ENCODE assay signal across 27 cellular contexts in genomic region chr1:198915327-198916231, GRCh38.
DNase-seq lines count a peak whose midpoint lies in the region; ATAC-seq and TF ChIP-seq lines count a peak whose summit lies in the region.
"Had no signal": no experiment of that assay in that cellular context is flagged by ENCODE, and none has a peak within 500 bp of the region (broad histone marks: within the 10 kb centered on the region; RNA-seq: fewer than 3 reads in every experiment).

No MANE protein-coding gene starts in this region.

- H3K4me3 ChIP-seq in breast epithelium (no peak overlapping the region), smooth muscle cell (no peak overlapping the region)
- H3K4me3 ChIP-seq: gastroesophageal sphincter, psoas muscle, SJCRH30, thyroid gland had no signal

- H3K36me3 Mint-ChIP-seq in MCF 10A (ENCODE audit: insufficient read depth, unreplicated experiment): peaks cover 30% of the 10 kb centered on the region
- peaks cover 89% of the 10 kb centered on the region for H3K36me3 Mint-ChIP-seq in brain

- peak overlapping the region; percentile 3 for H3K27ac Mint-ChIP-seq in MCF 10A (ENCODE audit: low read depth, unreplicated experiment)
- H3K27ac Mint-ChIP-seq in brain: peak overlapping the region in 3 of 5 experiments; percentile 13 to 33 (median 25)
- H3K27ac Mint-ChIP-seq: activated naive CD8-positive, alpha-beta T cell treated with anti-CD3 and anti-CD28 coated beads, Interleukin-2, amount 50 U/mL, for 24 hours had no signal

- H3K9ac ChIP-seq in smooth muscle cell (ENCODE audit: low read depth): no peak overlapping the region

- peaks cover 100% of the 10 kb centered on the region for H4K20me1 ChIP-seq in smooth muscle cell (ENCODE audit: low read depth)

- H3K9me3 ChIP-seq in breast epithelium: no peaks in the 10 kb centered on the region
- H3K9me3 ChIP-seq in smooth muscle cell (replicated peaks; ENCODE audit: low read depth): no peaks in the 10 kb centered on the region
- H3K9me3 ChIP-seq: gastroesophageal sphincter, psoas muscle, SJCRH30, thyroid gland had no signal

- no peak for DNase-seq in MCF 10A (ENCODE audit: unreplicated experiment)
- DNase-seq in breast epithelium (ENCODE audit: low spot score in 2 of 2): no peak
- peak; percentile 28 for DNase-seq in LoVo (ENCODE audit: low spot score)
- DNase-seq in smooth muscle cell (lab: John Stamatoyannopoulos, UW; ENCODE audit: unreplicated experiment): no peak
- DNase-seq: activated CD4-positive, alpha-beta T cell treated with anti-CD3 and anti-CD28 coated beads, Interleukin-2, amount 50 U/mL, for 1 hour; activated CD4-positive, CD25-positive, alpha-beta regulatory T cell; activated gamma-delta T cell treated with Interleukin-2 at 50 U/mL for 16 hours; activated naive CD8-positive, alpha-beta T cell treated with anti-CD3 and anti-CD28 coated beads, Interleukin-2, amount 50 U/mL, for 24 hours; activated T-cell treated with anti-CD3 and anti-CD28 coated beads, Interleukin-2, amount 50 U/mL, for 4 hours; CD4-positive, CD25-positive, alpha-beta regulatory T cell; DMS 273 treated with DMSO at 0.1 percent for 48 hours; Karpas-422; MV-4-11; NCI-H1436 treated with DMSO at 0.1 percent for 48 hours; NCI-H446 treated with DMSO at 0.1 percent for 48 hours; NCI-H774; psoas muscle; SJCRH30; stimulated activated CD4-positive, alpha-beta T cell treated with anti-CD3 and anti-CD28 coated beads, Interleukin-4, amount 100 ng/mL, for 24 hours; thyroid gland had no signal

- peaks cover 74% of the 10 kb centered on the region for H3K4me1 Mint-ChIP-seq in MCF 10A (ENCODE audit: insufficient read depth, unreplicated experiment)
- H3K4me1 Mint-ChIP-seq in brain: peaks cover 84% of the 10 kb centered on the region

- POLR2A ChIA-PET in MCF 10A (lab: Yijun Ruan, JAX): interaction anchor here (0.6 to 10.8 kb wide), 6 partner anchors 10 to 615 kb away, joined by 3 to 336 read pairs (median 58); no protein-coding TSS in a partner anchor

- H3K79me2 ChIP-seq in smooth muscle cell (ENCODE audit: low read depth): peaks cover 100% of the 10 kb centered on the region

- ATAC-seq in GM21737 (IDR thresholded peaks at IDR 0.05; ENCODE audit: unreplicated experiment): no peak
- no peak for ATAC-seq in HG02885 (IDR thresholded peaks at IDR 0.05; ENCODE audit: poor library complexity, unreplicated experiment)
- ATAC-seq in GM21367 (IDR thresholded peaks at IDR 0.05; ENCODE audit: unreplicated experiment): no peak
- ATAC-seq: activated naive CD8-positive, alpha-beta T cell treated with anti-CD3 and anti-CD28 coated beads, Interleukin-2, amount 50 U/mL, for 24 hours; activated T-cell treated with anti-CD3 and anti-CD28 coated beads, Interleukin-2, amount 50 U/mL, for 4 hours; gastroesophageal sphincter; psoas muscle had no signal

- H3K27ac ChIP-seq in breast epithelium: no peak overlapping the region
- peak overlapping the region; percentile 81 for H3K27ac ChIP-seq in smooth muscle cell (ENCODE audit: low read depth)
- H3K27ac ChIP-seq: gastroesophageal sphincter, HL-60, psoas muscle, SJCRH30, thyroid gland had no signal

- H3K4me1 ChIP-seq in breast epithelium (no peaks in the 10 kb centered on the region), smooth muscle cell (ENCODE audit: low read depth) (peaks cover 8% of the 10 kb centered on the region)
- H3K4me1 ChIP-seq: gastroesophageal sphincter, psoas muscle, SJCRH30, thyroid gland had no signal

- CTCF ChIA-PET in MCF 10A (lab: Yijun Ruan, JAX): interaction anchor here (0.6 to 8.6 kb wide), 4 partner anchors 9 to 1521 kb away, joined by 3 to 65 read pairs (median 4); no protein-coding TSS in a partner anchor

- H3K27me3 Mint-ChIP-seq in MCF 10A (ENCODE audit: insufficient read depth, unreplicated experiment) (no peaks in the 10 kb centered on the region), brain (no peaks in the 10 kb centered on the region)
- H3K27me3 Mint-ChIP-seq: activated naive CD8-positive, alpha-beta T cell treated with anti-CD3 and anti-CD28 coated beads, Interleukin-2, amount 50 U/mL, for 24 hours; CD4-positive, CD25-positive, alpha-beta regulatory T cell had no signal

- intact Hi-C loops in MCF 10A (cut with micrococcal nuclease) (loop anchor here (5.0 kb wide), 1 partner anchor 38 kb away; no protein-coding TSS in a partner anchor), breast epithelium (cut with DNase I; ENCODE audit: low total_unique reads) (no loop called here)

- TF ChIP-seq CTCF in MCF 10A (IDR thresholded peaks at IDR 0.05; ENCODE audit: unreplicated experiment) (no peak), breast epithelium (IDR thresholded peaks at IDR 0.05) (no peak), brain (conservative IDR thresholded peaks at IDR 0.05) (no peak), smooth muscle cell (IDR thresholded peaks at IDR 0.05; ENCODE audit: borderline replicate concordance, insufficient read depth, poor library complexity, severe bottlenecking) (no peak)

- BruUV-seq in MCF 10A (replicated peaks; lab: Mats Ljungman, UMichigan): no TSS peak

- WGBS in smooth muscle cell (ENCODE audit: low lambda C conversion rate): 80% methylated on average over 3 of the region's 3 CpGs

- H3K27me3 ChIP-seq in breast epithelium: no peaks in the 10 kb centered on the region
- H3K27me3 ChIP-seq in smooth muscle cell (ENCODE audit: low read depth): no peaks in the 10 kb centered on the region
- H3K27me3 ChIP-seq: gastroesophageal sphincter, SJCRH30, thyroid gland had no signal

- peak overlapping the region; percentile 55 for H3K4me2 ChIP-seq in smooth muscle cell

- H3K36me3 ChIP-seq in breast epithelium (no peaks in the 10 kb centered on the region), smooth muscle cell (ENCODE audit: low read depth) (peaks cover 4% of the 10 kb centered on the region)
- H3K36me3 ChIP-seq: gastroesophageal sphincter, SJCRH30, thyroid gland had no signal

- no peak overlapping the region for H2AFZ ChIP-seq in smooth muscle cell (ENCODE audit: low read depth)

- TF ChIP-seq POLR2A in breast epithelium (IDR thresholded peaks at IDR 0.05): no peak

- H3K9me3 Mint-ChIP-seq in MCF 10A (ENCODE audit: unreplicated experiment) (peaks cover 7% of the 10 kb centered on the region), brain (peaks cover 5 to 35% (median 26%) of the 10 kb centered on the region in 5 experiments)

- peaks cover 48% of the 10 kb centered on the region for H3F3A ChIP-seq in smooth muscle cell (ENCODE audit: low read depth)

- no peak overlapping the region for H3K4me3 Mint-ChIP-seq in MCF 10A (ENCODE audit: unreplicated experiment)
- peak overlapping the region in 1 of 5 experiments; percentile 8 for H3K4me3 Mint-ChIP-seq in brain
- H3K4me3 Mint-ChIP-seq: activated naive CD8-positive, alpha-beta T cell treated with anti-CD3 and anti-CD28 coated beads, Interleukin-2, amount 50 U/mL, for 24 hours; activated T-cell treated with anti-CD3 and anti-CD28 coated beads, Interleukin-2, amount 50 U/mL, for 4 hours; CD4-positive, CD25-positive, alpha-beta regulatory T cell; mesothelial cell of epicardium had no signal
